Comparison of ENCODE assay signal across 12 cellular contexts in the genomic region with DNA sequence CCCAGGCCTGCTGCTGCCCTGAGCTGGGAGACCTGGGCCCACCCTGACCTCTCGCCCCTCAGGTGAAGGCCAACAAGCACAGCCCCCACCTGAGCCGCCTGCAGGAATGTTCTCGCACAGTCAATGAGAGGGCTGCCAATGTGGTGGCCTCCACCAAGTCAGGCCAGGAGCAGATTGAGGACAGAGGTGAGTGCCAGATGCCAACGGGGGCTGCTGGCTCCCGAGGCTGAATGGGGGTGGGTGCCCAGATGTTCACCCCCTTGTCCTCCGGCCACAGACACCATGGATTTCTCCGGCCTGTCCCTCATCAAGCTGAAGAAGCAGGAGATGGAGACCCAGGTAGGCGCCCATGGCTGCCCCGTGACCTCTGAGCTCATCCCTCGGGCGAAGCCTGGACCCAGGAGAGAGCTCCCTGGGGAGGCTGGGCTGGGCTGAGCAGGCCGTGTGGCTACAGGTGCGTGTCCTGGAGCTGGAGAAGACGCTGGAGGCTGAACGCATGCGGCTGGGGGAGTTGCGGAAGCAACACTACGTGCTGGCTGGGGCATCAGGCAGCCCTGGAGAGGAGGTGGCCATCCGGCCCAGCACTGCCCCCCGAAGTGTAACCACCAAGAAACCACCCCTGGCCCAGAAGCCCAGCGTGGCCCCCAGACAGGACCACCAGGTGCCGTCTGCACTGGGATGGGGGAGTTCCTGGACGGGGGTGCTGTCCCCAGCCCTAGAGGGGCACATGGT. TPM values are rescaled to one million over a fixed set of nuclear protein-coding genes. Genes with fewer than 3 reads are reported as not detected.
DNase-seq lines count a peak whose midpoint lies in the region; ATAC-seq and TF ChIP-seq lines count a peak whose summit lies in the region.
"Had no signal": no experiment of that assay in that cellular context is flagged by ENCODE, and none has a peak within 500 bp of the region (broad histone marks: within the 10 kb centered on the region; RNA-seq: fewer than 3 reads in every experiment).

No MANE protein-coding gene starts in this region.

- no peak for TF ChIP-seq CTCF in testis (IDR thresholded peaks at IDR 0.05)

- H2AFZ ChIP-seq in mesenchymal stem cell (ENCODE audit: low read depth, low read length), result no peak overlapping the region
- H2AFZ ChIP-seq: parathyroid adenoma had no signal

- no peak overlapping the region for H2BK120ac ChIP-seq in mesenchymal stem cell (ENCODE audit: low read depth, low read length)

- 94% methylated on average over 23 of the region's 23 CpGs for whole genome bisulfite sequencing in mesenchymal stem cell
- 77 to 85% methylated on average over 10 to 23 of the region's 23 CpGs for WGBS in testis, 2 donors

- peak overlapping the region; percentile 19 for H4K91ac ChIP-seq in mesenchymal stem cell (ENCODE audit: low read length)

- H3K9me3 ChIP-seq in mesenchymal stem cell (ENCODE audit: control insufficient read depth, low read length), result no peaks in the 10 kb centered on the region
- no peaks in the 10 kb centered on the region for H3K9me3 ChIP-seq in testis

- peaks cover 13 to 24% (median 23%) of the 10 kb centered on the region in 3 donors for H3K4me1 Mint-ChIP-seq in IgD-negative memory B cell
- H3K4me1 Mint-ChIP-seq in effector memory CD8-positive, alpha-beta T cell (ENCODE audit: low read depth in 2 of 2), result peaks cover 0 to 10% of the 10 kb centered on the region in 2 donors
- H3K4me1 Mint-ChIP-seq: activated naive CD4-positive, alpha-beta T cell treated with anti-CD3 and anti-CD28 coated beads, Interleukin-2, amount 50 U/mL, for 24 hours had no signal

- no peak for DNase-seq in mesenchymal stem cell
- DNase-seq in testis, result no peak
- no peak for DNase-seq in stimulated activated CD4-positive, alpha-beta T cell treated with anti-CD3 and anti-CD28 coated beads, Interleukin-2, amount 100 ng/mL, for 24 hours
- DNase-seq in effector memory CD8-positive, alpha-beta T cell, result no peak
- no peak for DNase-seq in AML-193 (lab: John Stamatoyannopoulos, UW)

- peak overlapping the region; percentile 45 for H4K8ac ChIP-seq in mesenchymal stem cell (ENCODE audit: low read length)

- no peak overlapping the region for H3K4me2 ChIP-seq in mesenchymal stem cell (ENCODE audit: low read length, poor library complexity, severe bottlenecking)

- ATAC-seq in effector memory CD8-positive, alpha-beta T cell (replicated peaks), result no peak

- H3K4me3 ChIP-seq in mesenchymal stem cell (ENCODE audit: insufficient read depth in 1 of 2, low read depth in 1 of 2, low read length in 2 of 2) (no peak overlapping the region), testis (no peak overlapping the region)
- H3K4me3 ChIP-seq: lung had no signal

- peak overlapping the region in 2 of 3 donors; percentile 76 to 84 for H3K27ac Mint-ChIP-seq in IgD-negative memory B cell
- peak overlapping the region in 1 of 2 donors; percentile 84 for H3K27ac Mint-ChIP-seq in effector memory CD8-positive, alpha-beta T cell
- H3K27ac Mint-ChIP-seq: activated naive CD4-positive, alpha-beta T cell treated with anti-CD3 and anti-CD28 coated beads, Interleukin-2, amount 50 U/mL, for 24 hours had no signal

- H3K9ac ChIP-seq in mesenchymal stem cell (ENCODE audit: low read length), result peak overlapping the region; percentile 26
- H3K9ac ChIP-seq: parathyroid adenoma had no signal

- H2BK5ac ChIP-seq in mesenchymal stem cell (ENCODE audit: low read depth, low read length, poor library complexity, severe bottlenecking), result no peak overlapping the region

- H3K27me3 ChIP-seq in mesenchymal stem cell (ENCODE audit: control insufficient read depth in 1 of 2, insufficient read depth in 1 of 2, low read length in 2 of 2) (no peaks in the 10 kb centered on the region), testis (no peaks in the 10 kb centered on the region)

- peaks cover 42% of the 10 kb centered on the region for H3K4me1 ChIP-seq in mesenchymal stem cell (ENCODE audit: control insufficient read depth, insufficient read depth, low read depth, low read length)
- peaks cover 47% of the 10 kb centered on the region for H3K4me1 ChIP-seq in testis

- no peak overlapping the region for H2BK12ac ChIP-seq in mesenchymal stem cell (ENCODE audit: low read length in 2 of 2)

- H3K36me3 Mint-ChIP-seq in IgD-negative memory B cell, result no peaks in the 10 kb centered on the region
- peaks cover 67% of the 10 kb centered on the region for H3K36me3 Mint-ChIP-seq in effector memory CD8-positive, alpha-beta T cell (ENCODE audit: insufficient read depth)

- H3K9me3 Mint-ChIP-seq in IgD-negative memory B cell, result no peaks in the 10 kb centered on the region
- no peaks in the 10 kb centered on the region for H3K9me3 Mint-ChIP-seq in effector memory CD8-positive, alpha-beta T cell
- H3K9me3 Mint-ChIP-seq: activated naive CD4-positive, alpha-beta T cell treated with anti-CD3 and anti-CD28 coated beads, Interleukin-2, amount 50 U/mL, for 24 hours; CD4-positive, CD25-positive, alpha-beta regulatory T cell; central memory CD8-positive, alpha-beta T cell had no signal

- peak overlapping the region; percentile 38 for H2AK5ac ChIP-seq in mesenchymal stem cell (ENCODE audit: low read length, severe bottlenecking)

- no peak overlapping the region for H3K18ac ChIP-seq in mesenchymal stem cell (ENCODE audit: low read depth in 1 of 2, low read length in 2 of 2)

- H2BK15ac ChIP-seq in mesenchymal stem cell (ENCODE audit: low read depth, poor library complexity, severe bottlenecking), result no peak overlapping the region

- no peak overlapping the region for H3K4ac ChIP-seq in mesenchymal stem cell (ENCODE audit: low read depth in 1 of 2, low read length in 2 of 2)

- TF ChIP-seq POLR2A in testis (IDR thresholded peaks at IDR 0.05), result no peak

- H3K79me1 ChIP-seq in mesenchymal stem cell (replicated peaks; ENCODE audit: low read length, poor library complexity, severe bottlenecking), result peaks cover 22% of the 10 kb centered on the region

- H3K27ac ChIP-seq in cingulate gyrus (ENCODE audit: low read depth, low read length) (peak overlapping the region; percentile 84), mesenchymal stem cell (ENCODE audit: low read length, poor library complexity, severe bottlenecking) (no peak overlapping the region), testis (peak overlapping the region; percentile 58 to 67)
- H3K27ac ChIP-seq: parathyroid adenoma had no signal

- peaks cover 26 to 84% of the 10 kb centered on the region in 2 experiments for H3K36me3 ChIP-seq in mesenchymal stem cell (ENCODE audit: control insufficient read depth in 1 of 2, insufficient read depth in 2 of 2, low read depth in 1 of 2, low read length in 2 of 2)
- no peaks in the 10 kb centered on the region for H3K36me3 ChIP-seq in testis (ENCODE audit: low read depth, missing control alignments)

- intact Hi-C loops in testis (cut with DNase I; ENCODE audit: low total_unique reads), result loop anchor here (5.0 kb wide), 1 partner anchor 86 kb away; no protein-coding TSS in a partner anchor

- H3K23ac ChIP-seq in mesenchymal stem cell (ENCODE audit: low read length in 2 of 2), result no peak overlapping the region

- no peak overlapping the region for H3K4me3 Mint-ChIP-seq in IgD-negative memory B cell
- peak overlapping the region in 1 of 2 donors; percentile 18 for H3K4me3 Mint-ChIP-seq in effector memory CD8-positive, alpha-beta T cell
- H3K4me3 Mint-ChIP-seq: activated naive CD4-positive, alpha-beta T cell treated with anti-CD3 and anti-CD28 coated beads, Interleukin-2, amount 50 U/mL, for 24 hours; CD4-positive, CD25-positive, alpha-beta regulatory T cell; central memory CD8-positive, alpha-beta T cell had no signal

- H3K14ac ChIP-seq in mesenchymal stem cell (ENCODE audit: low read length in 2 of 2), result no peak overlapping the region

- no peaks in the 10 kb centered on the region for H3K27me3 Mint-ChIP-seq in IgD-negative memory B cell
- no peaks in the 10 kb centered on the region for H3K27me3 Mint-ChIP-seq in effector memory CD8-positive, alpha-beta T cell
- H3K27me3 Mint-ChIP-seq: activated naive CD4-positive, alpha-beta T cell treated with anti-CD3 and anti-CD28 coated beads, Interleukin-2, amount 50 U/mL, for 24 hours; CD4-positive, CD25-positive, alpha-beta regulatory T cell; central memory CD8-positive, alpha-beta T cell had no signal

RNA-seq across cellular contexts. Expression of a gene that starts 25.8 kb away (rescaled TPM):
- polyA plus RNA-seq in IgD-negative memory B cell (58.3 TPM), testis (ENCODE audit: insufficient read depth, low read depth, low replicate concordance) (20.1 TPM)
- polyA plus RNA-seq in mesenchymal stem cell (2013, experiment 1 of 2), result 4.6 TPM
- 5.0 TPM for polyA plus RNA-seq in mesenchymal stem cell (2013, experiment 2 of 2)
- total RNA-seq in testis, result 10 to 100 TPM; 34.3 to 41.7 TPM

RNA-seq across cellular contexts. Expression of a gene that starts 34.9 kb away (rescaled TPM):
- polyA plus RNA-seq in IgD-negative memory B cell (48.1 TPM), testis (ENCODE audit: insufficient read depth, low read depth, low replicate concordance) (38.0 TPM)
- polyA plus RNA-seq in mesenchymal stem cell (2013, experiment 1 of 2), result 23.0 TPM
- 23.9 TPM for polyA plus RNA-seq in mesenchymal stem cell (2013, experiment 2 of 2)
- 10 to 100 TPM; 75.8 to 90.1 TPM for total RNA-seq in testis
